In genomic region chr2:114111329-114111728, GRCh38 we compare ENCODE assay signal across 27 cellular contexts.
"Had no signal": no experiment of that assay in that cellular context is flagged by ENCODE, and none has a peak within 500 bp of the region (broad histone marks: within the 10 kb centered on the region; RNA-seq: fewer than 3 reads in every experiment).

No MANE protein-coding gene starts in this region.

- H3K27me3 ChIP-seq: stomach, suprapubic skin, testis, thyroid gland, tibial artery, tibial nerve, transverse colon, upper lobe of left lung, upper lobe of right lung, uterus, vagina had no signal

- H3K9me3 ChIP-seq: suprapubic skin, testis, thoracic aorta, thyroid gland, tibial artery, transverse colon, upper lobe of left lung, upper lobe of right lung, uterus, vagina had no signal

- H3K4me3 ChIP-seq: stomach, suprapubic skin, testis, thoracic aorta, thyroid gland, tibial artery, tibial nerve, transverse colon, upper lobe of left lung, upper lobe of right lung, uterus, vagina had no signal

- DNase-seq: stimulated activated CD4-positive, alpha-beta T cell treated with anti-CD3 and anti-CD28 coated beads, Interleukin-2, amount 100 ng/mL, for 48 hours; stimulated activated CD4-positive, alpha-beta T cell treated with anti-CD3 and anti-CD28 coated beads, Interleukin-4, amount 100 ng/mL, for 1 hour; stimulated activated CD4-positive, alpha-beta T cell treated with anti-CD3 and anti-CD28 coated beads, Interleukin-4, amount 100 ng/mL, for 24 hours; stimulated activated CD4-positive, alpha-beta T cell treated with anti-CD3 and anti-CD28 coated beads, Interleukin-4, amount 100 ng/mL, for 4 hours; stimulated activated CD8-positive, alpha-beta memory T cell treated with anti-CD3 and anti-CD28 coated beads, Interleukin-4, amount 100 ng/mL, for 48 hours; stimulated activated naive B cell treated with anti-CD40 and anti-IgM and Interleukin-4, amounts not matched to agents 10 μg/mL and 1 μg/mL and 100 μg/mL, for 72 hours; stimulated activated naive CD4-positive, alpha-beta T cell; stimulated activated naive CD4-positive, alpha-beta T cell treated with Interleukin-2 at 50 U/mL for 16 hours; stimulated activated naive CD8-positive, alpha-beta T cell treated with anti-CD3 and anti-CD28 coated beads, Interleukin-15, amount 100 ng/mL, for 72 hours; stimulated activated naive CD8-positive, alpha-beta T cell treated with anti-CD3 and anti-CD28 coated beads, Interleukin-15, Interleukin-2, amounts not matched to agents 100 U/mL and 50 U/mL, for 24 hours; stomach; substantia nigra; testis; thyroid gland; tibial artery; transverse colon; trophoblast cell; upper lobe of left lung; upper lobe of right lung; uterus had no signal

- H3K27ac ChIP-seq: stomach, suprapubic skin, testis, thoracic aorta, thyroid gland, tibial artery, tibial nerve, transverse colon, upper lobe of left lung, upper lobe of right lung, uterus, vagina had no signal

- ATAC-seq: stimulated activated effector memory CD8-positive, alpha-beta T cell treated with anti-CD3 and anti-CD28 coated beads, Interleukin-12 subunit alpha, Interleukin-12 subunit beta, amount 100 ng/mL, for 72 hours; stimulated activated memory B cell treated with anti-CD40 and anti-IgM and Interleukin-4, amounts not matched to agents 10 μg/mL and 1 μg/mL and 100 μg/mL, for 72 hours; stimulated activated naive B cell treated with anti-CD40 and anti-IgM and Interleukin-4, amounts not matched to agents 10 μg/mL and 1 μg/mL and 100 μg/mL, for 72 hours; stimulated activated naive CD8-positive, alpha-beta T cell treated with anti-CD3 and anti-CD28 coated beads, Interleukin-15, amount 100 ng/mL, for 72 hours; stimulated activated naive CD8-positive, alpha-beta T cell treated with anti-CD3 and anti-CD28 coated beads, Interleukin-15, Interleukin-2, amounts not matched to agents 100 U/mL and 50 U/mL, for 24 hours; upper lobe of right lung had no signal

- FAIRE-seq: urothelium cell line had no signal

- H3K4me1 ChIP-seq: stomach, suprapubic skin, testis, tibial nerve, transverse colon, upper lobe of left lung, upper lobe of right lung, uterus, vagina had no signal

- H3K36me3 ChIP-seq: stomach, suprapubic skin, thoracic aorta, thyroid gland, tibial artery, tibial nerve, transverse colon, upper lobe of left lung, upper lobe of right lung, uterus, vagina had no signal
